ENCODE assay signal across 32 cellular contexts in genomic region chr18:13888317-13888716, GRCh38. TPM values are rescaled to one million over a fixed set of nuclear protein-coding genes. Genes with fewer than 3 reads are reported as not detected.
"Had no signal": no experiment of that assay in that cellular context is flagged by ENCODE, and none has a peak within 500 bp of the region (broad histone marks: within the 10 kb centered on the region; RNA-seq: fewer than 3 reads in every experiment).

No MANE protein-coding gene starts in this region.

- H3K9me3 Mint-ChIP-seq: mesothelial cell of epicardium; naive thymus-derived CD8-positive, alpha-beta T cell; stimulated activated effector memory CD8-positive, alpha-beta T cell treated with anti-CD3 and anti-CD28 coated beads, Interleukin-12 subunit alpha, Interleukin-12 subunit beta, amount 100 ng/mL, for 72 hours; stimulated activated naive CD8-positive, alpha-beta T cell treated with anti-CD3 and anti-CD28 coated beads, Interleukin-15, Interleukin-2, amounts not matched to agents 100 ng/mL and 50 ng/mL, for 24 hours had no signal

- H3K4me3 ChIP-seq: left lung, lung, pancreas, prostate gland, spleen, suprapubic skin, thoracic aorta, tibial artery, upper lobe of right lung had no signal

- H3K27me3 ChIP-seq: left lung, pancreas, suprapubic skin, tibial artery, upper lobe of right lung had no signal

- H3K36me3 ChIP-seq: left lung, pancreas, prostate gland, spleen, suprapubic skin, thoracic aorta, tibial artery, upper lobe of right lung had no signal

- H3K9me3 ChIP-seq: left lung, pancreas, prostate gland, spleen, suprapubic skin, thoracic aorta, tibial artery, upper lobe of right lung had no signal

- H3K4me3 Mint-ChIP-seq: immature natural killer cell; mesothelial cell of epicardium; naive thymus-derived CD8-positive, alpha-beta T cell; nephron; neural crest cell; stimulated activated effector memory CD8-positive, alpha-beta T cell treated with anti-CD3 and anti-CD28 coated beads, Interleukin-12 subunit alpha, Interleukin-12 subunit beta, amount 100 ng/mL, for 72 hours; stimulated activated naive CD8-positive, alpha-beta T cell treated with anti-CD3 and anti-CD28 coated beads, Interleukin-15, Interleukin-2, amounts not matched to agents 100 ng/mL and 50 ng/mL, for 24 hours had no signal

- H3K4me1 ChIP-seq: left lung, pancreas, prostate gland, spleen, suprapubic skin, tibial artery, upper lobe of right lung had no signal

- H3K27ac ChIP-seq: left lung, pancreas, prostate gland, spleen, suprapubic skin, thoracic aorta, tibial artery, upper lobe of right lung had no signal

- DNase-seq: hypothalamus; immature natural killer cell; kidney; left colon; left lung; mesendoderm; naive thymus-derived CD8-positive, alpha-beta T cell; nucleus accumbens; pancreas; posterior cingulate gyrus; retina; right cardiac atrium; small intestine; spleen; stimulated activated CD4-positive, alpha-beta T cell treated with anti-CD3 and anti-CD28 coated beads, Interleukin-4, amount 100 ng/mL, for 24 hours; stimulated activated naive CD4-positive, alpha-beta T cell; tibial artery; trophoblast cell; upper lobe of right lung had no signal

- H3K36me3 Mint-ChIP-seq: immature natural killer cell; mesothelial cell of epicardium; naive thymus-derived CD8-positive, alpha-beta T cell; stimulated activated effector memory CD8-positive, alpha-beta T cell treated with anti-CD3 and anti-CD28 coated beads, Interleukin-12 subunit alpha, Interleukin-12 subunit beta, amount 100 ng/mL, for 72 hours had no signal

- ATAC-seq: left colon; left lung; naive thymus-derived CD8-positive, alpha-beta T cell; pancreas; right cardiac atrium; sciatic nerve; stimulated activated effector memory CD8-positive, alpha-beta T cell treated with anti-CD3 and anti-CD28 coated beads, Interleukin-12 subunit alpha, Interleukin-12 subunit beta, amount 100 ng/mL, for 72 hours; upper lobe of right lung had no signal

- H3K4me1 Mint-ChIP-seq: immature natural killer cell; naive thymus-derived CD8-positive, alpha-beta T cell; neural crest cell; stimulated activated effector memory CD8-positive, alpha-beta T cell treated with anti-CD3 and anti-CD28 coated beads, Interleukin-12 subunit alpha, Interleukin-12 subunit beta, amount 100 ng/mL, for 72 hours had no signal

RNA-seq across cellular contexts. Expression of gene MC2R, which starts 27.0 kb away (rescaled TPM):
- total RNA-seq: kidney; left colon; left lung; liver; mesothelial cell of epicardium; naive thymus-derived CD8-positive, alpha-beta T cell; neural crest cell; osteoblast; pancreas; prostate gland; right cardiac atrium; sciatic nerve; spleen; subcutaneous adipose tissue; suprapubic skin; thoracic aorta; upper lobe of right lung had no signal
